Comparison of ENCODE assay signal across 8 cellular contexts in the genomic region with DNA sequence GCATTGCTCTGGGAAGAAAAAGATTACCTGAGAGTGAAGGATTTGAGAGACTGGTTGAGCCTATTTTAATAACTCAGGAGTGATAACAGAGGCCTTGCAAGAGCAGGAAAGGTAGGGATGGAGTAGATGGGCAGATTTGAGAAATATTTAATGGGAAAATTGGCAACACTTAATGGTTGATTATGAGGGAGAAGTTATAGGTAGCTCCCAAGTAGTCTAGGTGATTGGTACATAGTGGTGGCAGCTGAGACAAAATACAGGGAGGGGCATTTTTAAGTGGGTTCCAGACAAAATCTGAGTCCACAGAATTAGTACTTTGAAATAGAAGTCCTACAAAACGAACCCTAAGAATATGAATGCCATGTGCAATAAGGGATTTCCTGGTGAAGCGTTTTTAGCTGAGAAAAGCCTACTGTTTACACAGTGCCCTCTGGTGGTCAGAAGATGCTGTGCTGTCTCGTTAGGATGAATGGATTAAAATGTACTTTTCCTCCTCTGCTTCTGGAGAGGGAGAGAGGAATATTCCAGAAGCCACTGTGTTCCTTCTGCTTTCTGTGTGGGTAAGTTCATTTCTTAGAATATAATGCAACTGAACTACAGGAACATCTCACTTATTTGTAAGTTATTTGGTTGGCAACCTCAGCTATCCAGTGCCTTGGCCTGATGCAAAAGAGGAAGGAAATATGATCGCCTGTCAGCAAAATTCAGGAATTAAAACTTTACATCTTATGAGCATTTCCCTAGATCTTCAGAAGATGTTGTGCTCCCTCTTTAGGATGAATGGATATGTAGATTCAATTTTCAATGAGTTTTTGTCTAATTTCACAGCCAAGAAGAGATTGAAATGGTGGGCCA. TPM values are rescaled to one million over a fixed set of nuclear protein-coding genes. Genes with fewer than 3 reads are reported as not detected.
DNase-seq lines count a peak whose midpoint lies in the region; ATAC-seq and TF ChIP-seq lines count a peak whose summit lies in the region.

No MANE protein-coding gene starts in this region.

- H3K36me3 ChIP-seq in DND-41 (ENCODE audit: insufficient read depth, low read length) (peaks cover 23% of the 10 kb centered on the region), Peyer's patch (no peaks in the 10 kb centered on the region), testis (ENCODE audit: low read depth, missing control alignments) (no peaks in the 10 kb centered on the region)

- H3K4me1 Mint-ChIP-seq in activated T-helper 1 cell treated with anti-CD3 and anti-CD28 coated beads, Interleukin-12 subunit alpha, Interleukin-12 subunit beta, Interleukin-2, Interleukin-4 antibody, amounts not matched to agents 30 ng/mL and 10 ng/mL and 1 ng/mL, durations not matched to agents 14 hours and 24 hours and 36 hours (ENCODE audit: low read depth), result peaks cover 74% of the 10 kb centered on the region
- H3K4me1 Mint-ChIP-seq in neural crest cell, result peaks cover 46% of the 10 kb centered on the region

- H3K27ac Mint-ChIP-seq in activated T-helper 1 cell treated with anti-CD3 and anti-CD28 coated beads, Interleukin-12 subunit alpha, Interleukin-12 subunit beta, Interleukin-2, Interleukin-4 antibody, amounts not matched to agents 30 ng/mL and 10 ng/mL and 1 ng/mL, durations not matched to agents 14 hours and 24 hours and 36 hours, result peak overlapping the region; percentile 69
- no peak overlapping the region for H3K27ac Mint-ChIP-seq in neural crest cell (ENCODE audit: unreplicated experiment)

- peaks cover 52% of the 10 kb centered on the region for H3K4me1 ChIP-seq in DND-41 (ENCODE audit: insufficient read depth, low read length)
- peaks cover 0 to 55% (median 21%) of the 10 kb centered on the region in 4 donors for H3K4me1 ChIP-seq in Peyer's patch
- H3K4me1 ChIP-seq in testis, result peaks cover 29% of the 10 kb centered on the region

- H3K9me3 Mint-ChIP-seq in activated T-helper 1 cell treated with anti-CD3 and anti-CD28 coated beads, Interleukin-12 subunit alpha, Interleukin-12 subunit beta, Interleukin-2, Interleukin-4 antibody, amounts not matched to agents 30 ng/mL and 10 ng/mL and 1 ng/mL, durations not matched to agents 14 hours and 24 hours and 36 hours, result no peaks in the 10 kb centered on the region
- H3K9me3 Mint-ChIP-seq in neural crest cell, result no peaks in the 10 kb centered on the region

- peak overlapping the region; percentile 22; the same call in 1 of the 2 replicates for H3K27ac ChIP-seq in DND-41 (ENCODE audit: low read length)
- H3K27ac ChIP-seq in Peyer's patch, result peak overlapping the region in 3 of 4 donors; percentile 4 to 53 (median 32)
- H3K27ac ChIP-seq in testis, result peak overlapping the region in 1 of 2 donors; percentile 1

- H3K36me3 Mint-ChIP-seq in activated T-helper 1 cell treated with anti-CD3 and anti-CD28 coated beads, Interleukin-12 subunit alpha, Interleukin-12 subunit beta, Interleukin-2, Interleukin-4 antibody, amounts not matched to agents 30 ng/mL and 10 ng/mL and 1 ng/mL, durations not matched to agents 14 hours and 24 hours and 36 hours (ENCODE audit: low read depth), result peaks cover 17% of the 10 kb centered on the region
- H3K36me3 Mint-ChIP-seq in neural crest cell (ENCODE audit: low read depth), result no peaks in the 10 kb centered on the region

- no peak for TF ChIP-seq POLR2A in Peyer's patch (IDR thresholded peaks at IDR 0.05)
- no peak for TF ChIP-seq POLR2A in testis (IDR thresholded peaks at IDR 0.05)

- DNase-seq in DND-41, result peak; percentile 71
- DNase-seq in LHCN-M2 (ENCODE audit: low read depth), result peak; percentile 65
- peak in 2 of 3 donors; percentile 81 to 93 for DNase-seq in Peyer's patch
- peak; percentile 58 for DNase-seq in activated T-helper 1 cell treated with anti-CD3 and anti-CD28 coated beads, Interleukin-12 subunit alpha, Interleukin-12 subunit beta, Interleukin-2, Interleukin-4 antibody, amounts not matched to agents 30 ng/mL and 10 ng/mL and 1 ng/mL, durations not matched to agents 14 hours and 24 hours and 36 hours (ENCODE audit: low spot score)
- DNase-seq in fibroblast of mammary gland (ENCODE audit: low read depth), result peak; percentile 76
- peak; percentile 70 for DNase-seq in neural crest cell (ENCODE audit: low read depth, low spot score)
- DNase-seq in testis, result peak; percentile 89

- H4K20me1 ChIP-seq in DND-41 (ENCODE audit: insufficient read depth, low read length), result peaks cover 79% of the 10 kb centered on the region

- H3K9me3 ChIP-seq in DND-41 (ENCODE audit: insufficient read depth, low read length, severe bottlenecking) (no peaks in the 10 kb centered on the region), Peyer's patch (no peaks in the 10 kb centered on the region), testis (no peaks in the 10 kb centered on the region)

- peaks cover 97% of the 10 kb centered on the region for H3K79me2 ChIP-seq in DND-41 (ENCODE audit: insufficient read depth, low read length)

- ATAC-seq in DND-41 (ENCODE audit: insufficient read depth, low read depth) (peak; percentile 80), HG02763 (IDR thresholded peaks at IDR 0.05; ENCODE audit: unreplicated experiment) (no peak)

- intact Hi-C loops in activated T-helper 1 cell treated with anti-CD3 and anti-CD28 coated beads, Interleukin-12 subunit alpha, Interleukin-12 subunit beta, Interleukin-2, Interleukin-4 antibody, amounts not matched to agents 30 ng/mL and 10 ng/mL and 1 ng/mL, durations not matched to agents 14 hours and 24 hours and 36 hours (cut with micrococcal nuclease), result loop anchor here (1.0 kb wide), 6 partner anchors 8 to 167 kb away; a partner anchor contains a TSS
- intact Hi-C loops in testis (cut with DNase I; ENCODE audit: low total_unique reads), result no loop called here

- 26 to 31% methylated on average over 4 of the region's 4 CpGs for WGBS in testis, 2 donors

- peak overlapping the region; percentile 63 for H3K4me3 Mint-ChIP-seq in activated T-helper 1 cell treated with anti-CD3 and anti-CD28 coated beads, Interleukin-12 subunit alpha, Interleukin-12 subunit beta, Interleukin-2, Interleukin-4 antibody, amounts not matched to agents 30 ng/mL and 10 ng/mL and 1 ng/mL, durations not matched to agents 14 hours and 24 hours and 36 hours
- peak overlapping the region; percentile 44 for H3K4me3 Mint-ChIP-seq in neural crest cell

- H3K4me3 ChIP-seq in DND-41 (ENCODE audit: low read depth in 1 of 2, low read length in 2 of 2), result no peak overlapping the region
- H3K4me3 ChIP-seq in Peyer's patch, result no peak overlapping the region
- H3K4me3 ChIP-seq in fibroblast of mammary gland (ENCODE audit: control insufficient read depth, low read depth, low read length), result no peak overlapping the region
- no peak overlapping the region for H3K4me3 ChIP-seq in testis

- H3K27me3 Mint-ChIP-seq in activated T-helper 1 cell treated with anti-CD3 and anti-CD28 coated beads, Interleukin-12 subunit alpha, Interleukin-12 subunit beta, Interleukin-2, Interleukin-4 antibody, amounts not matched to agents 30 ng/mL and 10 ng/mL and 1 ng/mL, durations not matched to agents 14 hours and 24 hours and 36 hours (ENCODE audit: insufficient read depth), result no peaks in the 10 kb centered on the region
- no peaks in the 10 kb centered on the region for H3K27me3 Mint-ChIP-seq in neural crest cell (ENCODE audit: low read depth)

- peak overlapping the region; percentile 38 for H3K4me2 ChIP-seq in DND-41 (ENCODE audit: insufficient read depth, low read length)

- no peak overlapping the region for H2AFZ ChIP-seq in DND-41 (ENCODE audit: low read depth, low read length)

- H3K27me3 ChIP-seq in DND-41 (ENCODE audit: insufficient read depth, low read length, poor library complexity) (no peaks in the 10 kb centered on the region), Peyer's patch (no peaks in the 10 kb centered on the region), testis (no peaks in the 10 kb centered on the region)

- TF ChIP-seq CTCF in DND-41 (IDR thresholded peaks at IDR 0.05; ENCODE audit: borderline replicate concordance, extremely low read depth, low read length, poor library complexity, severe bottlenecking) (peak; percentile 97), Peyer's patch (IDR thresholded peaks at IDR 0.05) (peak; percentile 89 to 95 (median 90)), fibroblast of mammary gland (conservative IDR thresholded peaks at IDR 0.05; ENCODE audit: control insufficient read depth, insufficient read depth, low read depth, low read length) (peak; percentile 98), neural crest cell (conservative IDR thresholded peaks at IDR 0.05) (peak; percentile 94), testis (IDR thresholded peaks at IDR 0.05) (peak; percentile 80 to 90 (median 84))

- H3K9ac ChIP-seq in DND-41 (ENCODE audit: low read depth, low read length), result 0 out of 2 replicates have a peak overlapping the region, but pooled peaks have one; percentile 13

RNA-seq across cellular contexts. Expression of a gene that starts 6.5 kb away (rescaled TPM):
- total RNA-seq in LHCN-M2 (2014; rRNA removed) (51.2 and 54.2 TPM in 2 replicates), Peyer's patch (10 to 100 TPM; 32.6 to 75.1 (median 49.1) TPM), neural crest cell (36.0 and 41.4 TPM in 2 replicates), testis (10 to 100 TPM; 33.2 to 34.7 TPM)
- 12.5 TPM for polyA plus RNA-seq in LHCN-M2 (2012)
- 41.2 and 46.8 TPM in 2 replicates for total RNA-seq in activated T-helper 1 cell treated with anti-CD3 and anti-CD28 coated beads, Interleukin-12 subunit alpha, Interleukin-12 subunit beta, Interleukin-2, Interleukin-4 antibody, amounts not matched to agents 30 ng/mL and 10 ng/mL and 1 ng/mL, durations not matched to agents 14 hours and 24 hours and 36 hours
- polyA plus RNA-seq in testis (ENCODE audit: insufficient read depth, low read depth, low replicate concordance), result 20.8 TPM

RNA-seq across cellular contexts. Expression of a gene that starts 7.4 kb away (rescaled TPM):
- total RNA-seq in LHCN-M2 (2014; rRNA removed) (4.8 and 7.0 TPM in 2 replicates), Peyer's patch (10 to 100 TPM in 3 of 4 donors, 1 to 10 TPM in 1; 4.2 to 12.1 (median 11.4) TPM), neural crest cell (14.1 and 14.4 TPM in 2 replicates), testis (10 to 100 TPM; 20.6 to 21.3 TPM)
- 4.5 TPM for polyA plus RNA-seq in LHCN-M2 (2012)
- total RNA-seq in activated T-helper 1 cell treated with anti-CD3 and anti-CD28 coated beads, Interleukin-12 subunit alpha, Interleukin-12 subunit beta, Interleukin-2, Interleukin-4 antibody, amounts not matched to agents 30 ng/mL and 10 ng/mL and 1 ng/mL, durations not matched to agents 14 hours and 24 hours and 36 hours, result 18.6 and 19.6 TPM in 2 replicates
- 13.3 TPM for polyA plus RNA-seq in testis (ENCODE audit: insufficient read depth, low read depth, low replicate concordance)

RNA-seq across cellular contexts. Expression of a gene that starts 29.5 kb away (rescaled TPM):
- total RNA-seq in LHCN-M2 (2014; rRNA removed) (16.7 TPM in 2 replicates), Peyer's patch (1 to 10 TPM; 4.2 to 9.9 (median 6.8) TPM), neural crest cell (2.6 and 2.7 TPM in 2 replicates), testis (100 to 1,000 TPM; 134 to 160 TPM)
- polyA plus RNA-seq in LHCN-M2 (2012), result 18.8 TPM
- 11.2 and 11.6 TPM in 2 replicates for total RNA-seq in activated T-helper 1 cell treated with anti-CD3 and anti-CD28 coated beads, Interleukin-12 subunit alpha, Interleukin-12 subunit beta, Interleukin-2, Interleukin-4 antibody, amounts not matched to agents 30 ng/mL and 10 ng/mL and 1 ng/mL, durations not matched to agents 14 hours and 24 hours and 36 hours
- polyA plus RNA-seq in testis (ENCODE audit: insufficient read depth, low read depth, low replicate concordance), result 389 TPM

RNA-seq across cellular contexts. Expression of a gene that starts 38.7 kb away (rescaled TPM):
- 0.58 and 1.1 TPM in 2 replicates for total RNA-seq in LHCN-M2 (2014; rRNA removed)
- polyA plus RNA-seq in LHCN-M2 (2012), result 0.78 TPM
- total RNA-seq in Peyer's patch, result 1 to 10 TPM in 3 of 4 donors, not detected in 1; 1.9 to 7.4 (median 2.1) TPM
- not detected in 2 replicates for total RNA-seq in activated T-helper 1 cell treated with anti-CD3 and anti-CD28 coated beads, Interleukin-12 subunit alpha, Interleukin-12 subunit beta, Interleukin-2, Interleukin-4 antibody, amounts not matched to agents 30 ng/mL and 10 ng/mL and 1 ng/mL, durations not matched to agents 14 hours and 24 hours and 36 hours
- 0.33 and 1.1 TPM in 2 replicates for total RNA-seq in neural crest cell
- 10 to 100 TPM; 22.4 to 38.5 TPM for total RNA-seq in testis
- 108 TPM for polyA plus RNA-seq in testis (ENCODE audit: insufficient read depth, low read depth, low replicate concordance)

RNA-seq across cellular contexts. Expression of a gene that starts 45.8 kb away (rescaled TPM):
- total RNA-seq in LHCN-M2 (2014; rRNA removed) (0.13 and 0.40 TPM in 2 replicates), Peyer's patch (1 to 10 TPM in 3 of 4 donors, under 1 TPM in 1; 0.57 to 2.8 (median 2.4) TPM), neural crest cell (1.3 and 1.4 TPM in 2 replicates), testis (under 1 TPM; 0.50 to 0.63 TPM)
- polyA plus RNA-seq in LHCN-M2 (2012), result 0.36 TPM
- 1.1 and 1.5 TPM in 2 replicates for total RNA-seq in activated T-helper 1 cell treated with anti-CD3 and anti-CD28 coated beads, Interleukin-12 subunit alpha, Interleukin-12 subunit beta, Interleukin-2, Interleukin-4 antibody, amounts not matched to agents 30 ng/mL and 10 ng/mL and 1 ng/mL, durations not matched to agents 14 hours and 24 hours and 36 hours
- polyA plus RNA-seq in testis (ENCODE audit: insufficient read depth, low read depth, low replicate concordance), result 0.29 TPM
